1 cellular context compared by ENCODE assay signal in genomic region chr16:78106659-78107058, GRCh38.
TF ChIP-seq lines count a peak whose summit lies in the region.

No MANE protein-coding gene starts in this region.

TF ChIP-seq in HepG2, 621 proteins besides CTCF, POLR2A, EP300 and RAD21 (continued from another document):
- TF ChIP-seq, protein P1, sequence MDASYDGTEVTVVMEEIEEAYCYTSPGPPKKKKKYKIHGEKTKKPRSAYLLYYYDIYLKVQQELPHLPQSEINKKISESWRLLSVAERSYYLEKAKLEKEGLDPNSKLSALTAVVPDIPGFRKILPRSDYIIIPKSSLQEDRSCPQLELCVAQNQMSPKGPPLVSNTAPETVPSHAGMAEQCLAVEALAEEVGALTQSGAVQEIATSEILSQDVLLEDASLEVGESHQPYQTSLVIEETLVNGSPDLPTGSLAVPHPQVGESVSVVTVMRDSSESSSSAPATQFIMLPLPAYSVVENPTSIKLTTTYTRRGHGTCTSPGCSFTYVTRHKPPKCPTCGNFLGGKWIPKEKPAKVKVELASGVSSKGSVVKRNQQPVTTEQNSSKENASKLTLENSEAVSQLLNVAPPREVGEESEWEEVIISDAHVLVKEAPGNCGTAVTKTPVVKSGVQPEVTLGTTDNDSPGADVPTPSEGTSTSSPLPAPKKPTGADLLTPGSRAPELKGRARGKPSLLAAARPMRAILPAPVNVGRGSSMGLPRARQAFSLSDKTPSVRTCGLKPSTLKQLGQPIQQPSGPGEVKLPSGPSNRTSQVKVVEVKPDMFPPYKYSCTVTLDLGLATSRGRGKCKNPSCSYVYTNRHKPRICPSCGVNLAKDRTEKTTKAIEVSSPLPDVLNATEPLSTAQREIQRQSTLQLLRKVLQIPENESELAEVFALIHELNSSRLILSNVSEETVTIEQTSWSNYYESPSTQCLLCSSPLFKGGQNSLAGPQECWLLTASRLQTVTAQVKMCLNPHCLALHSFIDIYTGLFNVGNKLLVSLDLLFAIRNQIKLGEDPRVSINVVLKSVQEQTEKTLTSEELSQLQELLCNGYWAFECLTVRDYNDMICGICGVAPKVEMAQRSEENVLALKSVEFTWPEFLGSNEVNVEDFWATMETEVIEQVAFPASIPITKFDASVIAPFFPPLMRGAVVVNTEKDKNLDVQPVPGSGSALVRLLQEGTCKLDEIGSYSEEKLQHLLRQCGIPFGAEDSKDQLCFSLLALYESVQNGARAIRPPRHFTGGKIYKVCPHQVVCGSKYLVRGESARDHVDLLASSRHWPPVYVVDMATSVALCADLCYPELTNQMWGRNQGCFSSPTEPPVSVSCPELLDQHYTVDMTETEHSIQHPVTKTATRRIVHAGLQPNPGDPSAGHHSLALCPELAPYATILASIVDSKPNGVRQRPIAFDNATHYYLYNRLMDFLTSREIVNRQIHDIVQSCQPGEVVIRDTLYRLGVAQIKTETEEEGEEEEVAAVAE (CRISPR knock-in tag; IDR thresholded peaks at IDR 0.05; ENCODE audit: borderline replicate concordance) = no peak
- TF ChIP-seq ZNF530 (CRISPR knock-in tag; IDR thresholded peaks at IDR 0.05; ENCODE audit: low read depth) (no peak), ZNF891 (CRISPR knock-in tag; IDR thresholded peaks at IDR 0.05) (no peak), CENPT (CRISPR knock-in tag; IDR thresholded peaks at IDR 0.05; ENCODE audit: low read depth) (no peak), MLXIP (CRISPR knock-in tag; IDR thresholded peaks at IDR 0.05; ENCODE audit: borderline replicate concordance) (no peak), THRA (CRISPR knock-in tag; IDR thresholded peaks at IDR 0.05; ENCODE audit: borderline replicate concordance) (no peak), ZNF768 (CRISPR knock-in tag; IDR thresholded peaks at IDR 0.05) (no peak), RFX1 (IDR thresholded peaks at IDR 0.05) (no peak), PRDM15 (CRISPR knock-in tag; IDR thresholded peaks at IDR 0.05) (no peak), ZNF83 (CRISPR knock-in tag; IDR thresholded peaks at IDR 0.05; ENCODE audit: borderline replicate concordance) (no peak), KAT2B (IDR thresholded peaks at IDR 0.05; ENCODE audit: borderline replicate concordance, low read depth, low read length) (no peak), GRHL1 (CRISPR knock-in tag; conservative IDR thresholded peaks at IDR 0.05) (no peak), ZNF724P (CRISPR knock-in tag; IDR thresholded peaks at IDR 0.05; ENCODE audit: borderline replicate concordance) (no peak)
TF ChIP-seq in HepG2: peak in this region for 0.
